19 cellular contexts compared by ENCODE assay signal in the genomic region with DNA sequence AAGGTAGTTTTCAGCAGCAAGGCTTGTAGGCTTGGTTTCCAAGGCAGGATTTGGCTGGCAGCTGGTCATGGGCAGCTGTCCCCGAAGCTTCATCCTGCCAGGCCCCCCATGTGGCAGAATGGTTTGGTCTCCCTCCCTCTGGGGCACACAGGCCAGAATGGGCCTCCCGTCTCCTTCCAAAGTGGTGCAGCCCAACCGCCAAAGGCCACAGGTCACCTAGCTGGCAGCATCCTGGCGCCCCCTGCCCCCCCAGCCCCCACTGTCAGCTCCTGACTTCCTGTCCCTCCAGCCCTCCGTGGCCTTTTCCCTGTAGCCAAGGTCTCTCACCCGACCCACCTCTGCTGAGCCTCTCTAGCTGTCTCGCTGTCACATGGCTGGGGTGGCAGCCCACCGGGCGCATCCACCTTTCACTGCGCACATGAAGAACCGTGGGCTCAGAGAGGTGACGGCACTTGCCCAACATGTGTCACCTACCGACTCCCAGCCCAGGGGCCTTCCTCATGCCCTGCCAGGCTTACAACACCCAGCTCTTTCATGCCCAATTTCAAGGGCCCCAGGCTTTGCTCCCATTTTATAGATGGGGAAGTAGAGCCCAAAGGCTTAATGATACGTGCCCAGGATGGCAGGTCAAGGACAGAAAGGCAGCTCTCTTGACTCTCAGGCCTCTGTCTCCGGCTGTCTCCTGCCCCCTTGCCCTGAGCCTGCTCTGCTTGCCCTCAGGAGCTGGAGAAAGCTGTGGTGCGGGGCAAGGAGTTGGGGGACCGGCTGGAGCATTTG. TPM values are rescaled to one million over a fixed set of nuclear protein-coding genes. Genes with fewer than 3 reads are reported as not detected.
DNase-seq lines count a peak whose midpoint lies in the region; ATAC-seq and TF ChIP-seq lines count a peak whose summit lies in the region.
"Had no signal": no experiment of that assay in that cellular context is flagged by ENCODE, and none has a peak within 500 bp of the region (broad histone marks: within the 10 kb centered on the region; RNA-seq: fewer than 3 reads in every experiment).

No MANE protein-coding gene starts in this region.

- peak overlapping the region; percentile 6; the same call in 1 of the 2 replicates for H3K9ac ChIP-seq in BLaER1
- no peak overlapping the region for H3K9ac ChIP-seq in Loucy (ENCODE audit: low read depth, low read length, poor library complexity, severe bottlenecking)
- no peak overlapping the region for H3K9ac ChIP-seq in mesendoderm (ENCODE audit: low read length)
- H3K9ac ChIP-seq in Karpas-422 (ENCODE audit: low read length): no peak overlapping the region
- H3K9ac ChIP-seq: KMS-11 had no signal

- H3K27ac ChIP-seq in BLaER1 (no peak overlapping the region), mesendoderm (ENCODE audit: low read depth, low read length) (no peak overlapping the region), Karpas-422 (ENCODE audit: low read length) (no peak overlapping the region)
- H3K27ac ChIP-seq: KMS-11, SK-N-MC, upper lobe of left lung had no signal

- H3K56ac ChIP-seq in mesendoderm (ENCODE audit: low read length): no peak overlapping the region

- H4K20me1 ChIP-seq in BLaER1: peaks cover 22% of the 10 kb centered on the region; the same call in 1 of the 2 replicates
- no peaks in the 10 kb centered on the region for H4K20me1 ChIP-seq in Loucy (ENCODE audit: insufficient read depth, low read length, poor library complexity, severe bottlenecking)
- no peaks in the 10 kb centered on the region for H4K20me1 ChIP-seq in Karpas-422 (ENCODE audit: insufficient read depth, low read depth, low read length)

- no peaks in the 10 kb centered on the region for H3K9me2 ChIP-seq in Loucy (replicated peaks; ENCODE audit: low read depth, low read length)
- no peaks in the 10 kb centered on the region for H3K9me2 ChIP-seq in Karpas-422 (replicated peaks; ENCODE audit: insufficient read depth, low read length)

- H3K27me3 ChIP-seq in BLaER1 (no peaks in the 10 kb centered on the region), Loucy (ENCODE audit: insufficient read depth, low read length, poor library complexity, severe bottlenecking) (no peaks in the 10 kb centered on the region), mesendoderm (ENCODE audit: insufficient read depth, low read length, poor library complexity) (no peaks in the 10 kb centered on the region), Karpas-422 (ENCODE audit: low read length) (no peaks in the 10 kb centered on the region)
- H3K27me3 ChIP-seq: upper lobe of left lung had no signal

- no peak overlapping the region for H3K23ac ChIP-seq in mesendoderm (ENCODE audit: low read length)

- ATAC-seq in GM19452 (IDR thresholded peaks at IDR 0.05; ENCODE audit: unreplicated experiment): no peak
- ATAC-seq: effector memory CD8-positive, alpha-beta T cell; Panc1; stimulated activated naive B cell treated with anti-CD40 and anti-IgM and Interleukin-4, amounts not matched to agents 10 μg/mL and 1 μg/mL and 100 μg/mL, for 72 hours had no signal

- TF ChIP-seq CTCF in Loucy (conservative IDR thresholded peaks at IDR 0.05; ENCODE audit: low read length): no peak

- no peaks in the 10 kb centered on the region for H3F3A ChIP-seq in Loucy (ENCODE audit: low read depth)

- H3K79me1 ChIP-seq in mesendoderm (ENCODE audit: low read length): no peaks in the 10 kb centered on the region

- H3K79me2 ChIP-seq in Loucy (ENCODE audit: insufficient read depth, low read length): no peaks in the 10 kb centered on the region
- H3K79me2 ChIP-seq in mesendoderm (ENCODE audit: control insufficient read depth, insufficient read depth, low read length): no peaks in the 10 kb centered on the region
- no peaks in the 10 kb centered on the region for H3K79me2 ChIP-seq in Karpas-422 (ENCODE audit: low read length)

- no peak overlapping the region for H2BK15ac ChIP-seq in mesendoderm (replicated peaks; ENCODE audit: low read depth)

- H3K4me2 ChIP-seq in BLaER1: peak overlapping the region; percentile 98
- H3K4me2 ChIP-seq in Loucy (ENCODE audit: low read depth, low read length, poor library complexity, severe bottlenecking): peak overlapping the region; percentile 20
- H3K4me2 ChIP-seq in mesendoderm (ENCODE audit: low read length): no peak overlapping the region
- H3K4me2 ChIP-seq in Karpas-422 (ENCODE audit: low read depth, low read length, poor library complexity, severe bottlenecking): no peak overlapping the region
- H3K4me2 ChIP-seq: KMS-11 had no signal

- no peak overlapping the region for H2BK5ac ChIP-seq in mesendoderm (ENCODE audit: low read length)

- H3K4me3 ChIP-seq in BLaER1 (no peak overlapping the region), Loucy (ENCODE audit: low read length, poor library complexity, severe bottlenecking) (no peak overlapping the region), mesendoderm (ENCODE audit: low read length) (no peak overlapping the region), Karpas-422 (ENCODE audit: low read length) (no peak overlapping the region)
- H3K4me3 ChIP-seq: SK-N-MC, upper lobe of left lung had no signal

- H2AK5ac ChIP-seq in mesendoderm (ENCODE audit: low read length): no peak overlapping the region

- H3K4me1 ChIP-seq in BLaER1 (peaks cover 88% of the 10 kb centered on the region), Loucy (ENCODE audit: insufficient read depth, low read length, poor library complexity, severe bottlenecking) (peaks cover 9% of the 10 kb centered on the region), mesendoderm (ENCODE audit: control insufficient read depth, low read depth, low read length) (no peaks in the 10 kb centered on the region), Karpas-422 (ENCODE audit: low read length) (no peaks in the 10 kb centered on the region)
- H3K4me1 ChIP-seq: upper lobe of left lung had no signal

- DNase-seq in cerebellar cortex (ENCODE audit: low spot score) (peak; percentile 83), mesendoderm (peak; percentile 54), Karpas-422 (no peak)
- DNase-seq in stimulated activated naive CD4-positive, alpha-beta T cell treated with Interleukin-2 at 50 U/mL for 16 hours (lab: John Stamatoyannopoulos, UW): no peak
- no peak for DNase-seq in effector CD4-positive, alpha-beta T cell
- DNase-seq: activated CD4-positive, alpha-beta T cell treated with anti-CD3 and anti-CD28 coated beads for 48 hours; activated CD8-positive, alpha-beta memory T cell treated with anti-CD3 and anti-CD28 coated beads, Interleukin-2, amount 50 U/mL, for 48 hours; activated naive CD4-positive, alpha-beta T cell; effector memory CD8-positive, alpha-beta T cell; GOT3; hippocampal formation; stimulated activated naive B cell treated with anti-CD40 and anti-IgM and Interleukin-4, amounts not matched to agents 10 μg/mL and 1 μg/mL and 100 μg/mL, for 72 hours had no signal

- H4K5ac ChIP-seq in mesendoderm (ENCODE audit: low read length): no peak overlapping the region

- H3K18ac ChIP-seq in mesendoderm (ENCODE audit: low read length): no peak overlapping the region

- WGBS in mesendoderm (ENCODE audit: extremely low coverage, insufficient coverage, low lambda C conversion rate): no CpG with 5 or more reads among the region's 17 CpGs

- H3K9me3 ChIP-seq in BLaER1 (no peaks in the 10 kb centered on the region), Loucy (ENCODE audit: insufficient read depth, low read depth, low read length) (no peaks in the 10 kb centered on the region), Karpas-422 (ENCODE audit: low read length) (no peaks in the 10 kb centered on the region)
- H3K9me3 ChIP-seq: upper lobe of left lung had no signal

- H2AFZ ChIP-seq in Loucy (ENCODE audit: low read length) (no peak overlapping the region), Karpas-422 (ENCODE audit: low read length) (no peak overlapping the region)

- H4K8ac ChIP-seq in mesendoderm (ENCODE audit: low read depth, low read length): no peak overlapping the region

- H2BK120ac ChIP-seq in mesendoderm (ENCODE audit: low read depth, low read length): no peak overlapping the region

- peaks cover 20% of the 10 kb centered on the region; the same call in 1 of the 2 replicates for H3K36me3 ChIP-seq in BLaER1
- H3K36me3 ChIP-seq in Loucy (ENCODE audit: insufficient read depth, low read length): no peaks in the 10 kb centered on the region; the same call in 1 of the 2 replicates
- H3K36me3 ChIP-seq in mesendoderm (ENCODE audit: control insufficient read depth, insufficient read depth, low read length): no peaks in the 10 kb centered on the region
- H3K36me3 ChIP-seq in Karpas-422 (ENCODE audit: insufficient read depth, low read length): peaks cover 2% of the 10 kb centered on the region; the same call in 1 of the 2 replicates

- H3K4ac ChIP-seq in mesendoderm (ENCODE audit: low read depth, low read length): no peak overlapping the region

RNA-seq across cellular contexts. Expression of a gene that starts 8.8 kb away (rescaled TPM):
- polyA plus RNA-seq in mesendoderm (2013, experiment 1 of 2): 2.0 TPM
- 1.6 TPM for polyA plus RNA-seq in mesendoderm (2013, experiment 2 of 2)
- total RNA-seq in Karpas-422 (2014; rRNA removed; shearing (Covaris generic); ENCODE audit: low replicate concordance): 34.9 and 88.2 TPM in 2 replicates

RNA-seq across cellular contexts. Expression of a gene that starts 10.2 kb away (rescaled TPM):
- polyA plus RNA-seq in mesendoderm (2013, experiment 1 of 2): 4.8 TPM
- 4.6 TPM for polyA plus RNA-seq in mesendoderm (2013, experiment 2 of 2)
- 17.1 and 38.4 TPM in 2 replicates for total RNA-seq in Karpas-422 (2014; rRNA removed; shearing (Covaris generic); ENCODE audit: low replicate concordance)

RNA-seq across cellular contexts. Expression of a gene that starts 30.9 kb away (rescaled TPM):
- polyA plus RNA-seq in mesendoderm (2013, experiment 1 of 2): 99.0 TPM
- polyA plus RNA-seq in mesendoderm (2013, experiment 2 of 2): 97.3 TPM
- 205 and 428 TPM in 2 replicates for total RNA-seq in Karpas-422 (2014; rRNA removed; shearing (Covaris generic); ENCODE audit: low replicate concordance)

RNA-seq across cellular contexts. Expression of a gene that starts 31.4 kb away (rescaled TPM):
- polyA plus RNA-seq in mesendoderm (2013, experiment 1 of 2): 524 TPM
- polyA plus RNA-seq in mesendoderm (2013, experiment 2 of 2): 540 TPM
- 363 and 557 TPM in 2 replicates for total RNA-seq in Karpas-422 (2014; rRNA removed; shearing (Covaris generic); ENCODE audit: low replicate concordance)

RNA-seq across cellular contexts. Expression of a gene that starts 43.5 kb away (rescaled TPM):
- polyA plus RNA-seq in mesendoderm (2013, experiment 1 of 2): 9.3 TPM
- polyA plus RNA-seq in mesendoderm (2013, experiment 2 of 2): 8.3 TPM
- 16.0 and 33.9 TPM in 2 replicates for total RNA-seq in Karpas-422 (2014; rRNA removed; shearing (Covaris generic); ENCODE audit: low replicate concordance)

Comparison
In these comparisons a context has a peak if more than half of its experiments do, and no peak if none do; other contexts are left out.
1. H3K4me2 ChIP-seq: peak in BLaER1 (single experiment) and Loucy (single experiment); none in mesendoderm (single experiment) and Karpas-422 (single experiment).
2. DNase-seq: peak in cerebellar cortex (single experiment) and mesendoderm (single experiment); none in stimulated activated naive CD4-positive, alpha-beta T cell treated with Interleukin-2 at 50 U/mL for 16 hours (single experiment), Karpas-422 (single experiment) and effector CD4-positive, alpha-beta T cell (single experiment).